In genomic region chr7:133649593-133649992, GRCh38 we compare ENCODE assay signal across 16 cellular contexts.
"Had no signal": no experiment of that assay in that cellular context is flagged by ENCODE, and none has a peak within 500 bp of the region (broad histone marks: within the 10 kb centered on the region; RNA-seq: fewer than 3 reads in every experiment).

No MANE protein-coding gene starts in this region.

- H3K4me3 Mint-ChIP-seq: activated CD4-positive, alpha-beta T cell treated with anti-CD3 and anti-CD28 coated beads, Interleukin-2, amount 10 ng/mL, durations not matched to agents 7 days and 5 days; activated naive CD8-positive, alpha-beta T cell; nephron; stimulated activated memory B cell treated with anti-CD40 and anti-IgM and Interleukin-4, amounts not matched to agents 10 μg/mL and 1 μg/mL and 100 μg/mL, for 72 hours had no signal

- H3K27ac Mint-ChIP-seq: activated CD4-positive, alpha-beta T cell treated with anti-CD3 and anti-CD28 coated beads, Interleukin-2, amount 10 ng/mL, durations not matched to agents 7 days and 5 days; activated naive CD8-positive, alpha-beta T cell; stimulated activated memory B cell treated with anti-CD40 and anti-IgM and Interleukin-4, amounts not matched to agents 10 μg/mL and 1 μg/mL and 100 μg/mL, for 72 hours had no signal

- H3K4me1 ChIP-seq: colonic mucosa had no signal

- H3K9me3 ChIP-seq: colonic mucosa, tibial artery had no signal

- ATAC-seq: stimulated activated memory B cell treated with anti-CD40 and anti-IgM and Interleukin-4, amounts not matched to agents 10 μg/mL and 1 μg/mL and 100 μg/mL, for 72 hours had no signal

- H3K4me1 Mint-ChIP-seq: stimulated activated memory B cell treated with anti-CD40 and anti-IgM and Interleukin-4, amounts not matched to agents 10 μg/mL and 1 μg/mL and 100 μg/mL, for 72 hours had no signal

- DNase-seq: activated CD4-positive, alpha-beta T cell treated with anti-CD3 and anti-CD28 coated beads, Interleukin-2, amount 10 ng/mL, durations not matched to agents 7 days and 5 days; activated CD4-positive, CD25-positive, alpha-beta regulatory T cell; activated CD8-positive, alpha-beta memory T cell treated with anti-CD3 and anti-CD28 coated beads for 24 hours; activated gamma-delta T cell treated with Interleukin-2 at 50 U/mL for 16 hours; amygdala; colonic mucosa; foreskin melanocyte; nucleus accumbens; stimulated activated CD4-positive, alpha-beta T cell treated with anti-CD3 and anti-CD28 coated beads, Interleukin-2, amount 100 ng/mL, for 48 hours; SW 1271; tibial artery had no signal

- H3K4me3 ChIP-seq: cardiac muscle cell, colonic mucosa, esophagus muscularis mucosa, tibial artery had no signal

- H3K27ac ChIP-seq: cardiac muscle cell, colonic mucosa, esophagus muscularis mucosa, tibial artery had no signal

- H3K9me3 Mint-ChIP-seq: activated CD4-positive, alpha-beta T cell treated with anti-CD3 and anti-CD28 coated beads, Interleukin-2, amount 10 ng/mL, durations not matched to agents 7 days and 5 days; stimulated activated memory B cell treated with anti-CD40 and anti-IgM and Interleukin-4, amounts not matched to agents 10 μg/mL and 1 μg/mL and 100 μg/mL, for 72 hours had no signal

- H3K36me3 ChIP-seq: cardiac muscle cell, colonic mucosa, esophagus muscularis mucosa, tibial artery had no signal

- H3K27me3 Mint-ChIP-seq: activated CD4-positive, alpha-beta T cell treated with anti-CD3 and anti-CD28 coated beads, Interleukin-2, amount 10 ng/mL, durations not matched to agents 7 days and 5 days; activated naive CD8-positive, alpha-beta T cell; stimulated activated memory B cell treated with anti-CD40 and anti-IgM and Interleukin-4, amounts not matched to agents 10 μg/mL and 1 μg/mL and 100 μg/mL, for 72 hours had no signal

- H3K27me3 ChIP-seq: cardiac muscle cell, colonic mucosa, esophagus muscularis mucosa, tibial artery had no signal
